Comparison of ENCODE assay signal across 8 cellular contexts in the genomic region with DNA sequence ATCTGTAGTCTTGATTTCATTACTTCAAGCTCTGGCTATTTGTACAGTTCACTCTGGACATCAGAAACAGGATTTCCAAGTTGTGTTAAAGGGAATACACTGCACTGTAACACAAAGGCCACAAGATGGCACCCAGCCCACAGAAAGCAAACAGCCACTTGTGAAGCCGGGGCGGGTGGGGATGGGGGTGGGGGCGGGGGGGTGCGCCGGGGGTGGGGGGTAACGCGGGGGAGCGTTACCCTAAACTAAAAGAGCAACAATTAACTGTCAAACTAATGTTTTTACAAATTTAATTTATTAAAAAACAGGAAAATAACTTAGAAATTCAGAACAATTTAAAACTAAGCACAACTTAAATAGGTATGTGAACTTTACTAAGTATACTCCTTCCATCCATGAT. TPM values are rescaled to one million over a fixed set of nuclear protein-coding genes. Genes with fewer than 3 reads are reported as not detected.
A peak's percentile ranks its signal among the peaks of the same experiment; 100 is the strongest.
DNase-seq lines count a peak whose midpoint lies in the region; ATAC-seq and TF ChIP-seq lines count a peak whose summit lies in the region.

No MANE protein-coding gene starts in this region.

- H3K36me3 Mint-ChIP-seq in CD14-positive monocyte (no peaks in the 10 kb centered on the region), T-helper 17 cell (ENCODE audit: low read depth) (no peaks in the 10 kb centered on the region)

- H3K4me1 Mint-ChIP-seq in CD14-positive monocyte = peaks cover 4% of the 10 kb centered on the region
- H3K4me1 Mint-ChIP-seq in T-helper 17 cell = no peaks in the 10 kb centered on the region

- DNase-seq in CD14-positive monocyte (ENCODE audit: low spot score) = peak; percentile 44
- DNase-seq in LHCN-M2 (ENCODE audit: low read depth) = peak; percentile 44
- peak in 2 of 3 donors; percentile 9 to 11 for DNase-seq in T-helper 17 cell
- peak; percentile 15 for DNase-seq in central memory CD4-positive, alpha-beta T cell
- peak; percentile 76 for DNase-seq in left kidney (ENCODE audit: low read depth, low spot score)
- DNase-seq in stimulated activated CD4-positive, alpha-beta T cell treated with anti-CD3 and anti-CD28 coated beads, Interleukin-4, amount 100 ng/mL, for 48 hours (ENCODE audit: low read depth in 2 of 2) = peak; percentile 7 to 11
- DNase-seq in T1000 (lab: John Stamatoyannopoulos, UW) = no peak

- peak; percentile 62 for ATAC-seq in GM18861 (IDR thresholded peaks at IDR 0.05; ENCODE audit: unreplicated experiment)
- peak; percentile 69 for ATAC-seq in T-helper 17 cell

- peak; percentile 54 for TF ChIP-seq CTCF in CD14-positive monocyte (IDR thresholded peaks at IDR 0.05)

- peaks cover 0 to 12% (median 0%) of the 10 kb centered on the region in 3 donors for H3K27me3 Mint-ChIP-seq in CD14-positive monocyte (ENCODE audit: low read depth in 3 of 3)
- H3K27me3 Mint-ChIP-seq in T-helper 17 cell = no peaks in the 10 kb centered on the region

- no peaks in the 10 kb centered on the region for H3K9me3 ChIP-seq in T-helper 17 cell (ENCODE audit: control insufficient read depth, low read length, poor library complexity, severe bottlenecking)

- H3K27ac Mint-ChIP-seq in CD14-positive monocyte = no peak overlapping the region
- no peak overlapping the region for H3K27ac Mint-ChIP-seq in T-helper 17 cell

- H3K4me3 Mint-ChIP-seq in CD14-positive monocyte (no peak overlapping the region), T-helper 17 cell (no peak overlapping the region)

- H3K9me3 Mint-ChIP-seq in CD14-positive monocyte = no peaks in the 10 kb centered on the region

- intact Hi-C loops in CD14-positive monocyte (cut with micrococcal nuclease) = loop anchor here (2.0 to 10.0 kb wide), 2 partner anchors 208 to 210 kb away; partner anchors contain the start of genes APOO (in 1 of the 2) and CXorf58 (in 1 of the 2)

RNA-seq across cellular contexts. Expression of gene PRDX4, which starts 27.3 kb away (rescaled TPM):
- 10 to 100 TPM; 60.6 to 76.2 TPM for polyA plus RNA-seq in CD14-positive monocyte
- total RNA-seq in LHCN-M2 (2014; rRNA removed) (226 and 239 TPM in 2 replicates), T-helper 17 cell (1 to 10 TPM; 9.1 to 9.6 TPM)
- polyA plus RNA-seq in LHCN-M2 (2012) = 131 TPM

RNA-seq across cellular contexts. Expression of gene ACOT9, which starts 48.5 kb away (rescaled TPM):
- polyA plus RNA-seq in CD14-positive monocyte = 10 to 100 TPM; 49.2 to 51.8 TPM
- 59.8 and 66.5 TPM in 2 replicates for total RNA-seq in LHCN-M2 (2014; rRNA removed)
- 52.2 TPM for polyA plus RNA-seq in LHCN-M2 (2012)
- 10 to 100 TPM; 22.5 to 24.9 TPM for total RNA-seq in T-helper 17 cell

Comparison
In these comparisons a context has a peak if more than half of its experiments do, and no peak if none do; other contexts are left out.
1. RNA of gene PRDX4, which starts 27.3 kb away (total RNA-seq): 226 to 239 TPM in LHCN-M2; 9.1 to 9.6 TPM in T-helper 17 cell; every median in the first group is over 10 times any median in the second.